In genomic region chr14:70943838-70944237, GRCh38 we compare ENCODE assay signal across 1 cellular context.
TF ChIP-seq lines count a peak whose summit lies in the region.

No MANE protein-coding gene starts in this region.

TF ChIP-seq in GM12878, 131 proteins besides CTCF, POLR2A, EP300 and RAD21:
- peak; percentile 98; the same call in 1 of the 2 replicates for TF ChIP-seq CBX5 (IDR thresholded peaks at IDR 0.05; ENCODE audit: low read depth)
- TF ChIP-seq EED (IDR thresholded peaks at IDR 0.05; ENCODE audit: low read depth) = no peak
